In genomic region chr7:25995216-25995615, GRCh38 we compare ENCODE assay signal across 17 cellular contexts.
"Had no signal": no experiment of that assay in that cellular context is flagged by ENCODE, and none has a peak within 500 bp of the region (broad histone marks: within the 10 kb centered on the region; RNA-seq: fewer than 3 reads in every experiment).

No MANE protein-coding gene starts in this region.

- H3K36me3 ChIP-seq: WERI-Rb-1 had no signal

- DNase-seq: activated CD4-positive, alpha-beta T cell treated with anti-CD3 and anti-CD28 coated beads for 4 hours; activated CD4-positive, alpha-beta T cell treated with anti-CD3 and anti-CD28 coated beads, Interleukin-2, amount 50 U/mL, for 4 hours; activated CD8-positive, alpha-beta T cell treated with anti-CD3 and anti-CD28 coated beads, Interleukin-2, amount 10 ng/mL, durations not matched to agents 7 days and 5 days; activated effector memory CD4-positive, alpha-beta T cell treated with Interleukin-2 at 50 U/mL for 16 hours; activated naive CD4-positive, alpha-beta T cell; activated T-cell treated with anti-CD3 and anti-CD28 coated beads, Interleukin-2, amount 50 U/mL, for 24 hours; aorta; MM.1S; NCI-H1105; NCI-H1694; NCI-H345; NCI-H510A; NCI-H69; PC-9; SHP77 treated with DMSO at 0.1 percent for 48 hours; T-helper 1 cell; WERI-Rb-1 had no signal

- H3K27ac ChIP-seq: PC-9, WERI-Rb-1 had no signal

- H3K4me2 ChIP-seq: PC-9 had no signal

- H3K4me3 ChIP-seq: PC-9 had no signal

- H2AFZ ChIP-seq: PC-9 had no signal

- ATAC-seq: activated CD8-positive, alpha-beta T cell treated with anti-CD3 and anti-CD28 coated beads, Interleukin-2, amount 10 ng/mL, durations not matched to agents 7 days and 5 days had no signal
